1 cellular context compared by ENCODE assay signal in genomic region chr9:95383845-95384244, GRCh38.
TF ChIP-seq lines count a peak whose summit lies in the region.

No MANE protein-coding gene starts in this region.

TF ChIP-seq in H1, 55 proteins besides CTCF, POLR2A, EP300 and RAD21 (continued from another document):
- TF ChIP-seq CBX5 (IDR thresholded peaks at IDR 0.05; ENCODE audit: low read depth, low read length) (no peak), TEAD4 (IDR thresholded peaks at IDR 0.05; ENCODE audit: low read depth, low read length) (no peak), ASH2L (IDR thresholded peaks at IDR 0.05; ENCODE audit: low read length) (no peak), RBBP5 (IDR thresholded peaks at IDR 0.05; ENCODE audit: borderline replicate concordance, low read depth, low read length) (no peak), SAP30 (IDR thresholded peaks at IDR 0.05; ENCODE audit: insufficient read depth, insufficient replicate concordance, low read length) (no peak), POLR2AphosphoS5 (IDR thresholded peaks at IDR 0.05; ENCODE audit: low read depth, low read length) (no peak), JUND (IDR thresholded peaks at IDR 0.05; ENCODE audit: low read length) (no peak), MAX (IDR thresholded peaks at IDR 0.05) (no peak), SIX5 (IDR thresholded peaks at IDR 0.05; ENCODE audit: low read depth, low read length) (no peak), BCL11A (IDR thresholded peaks at IDR 0.05; ENCODE audit: low read depth in 2 of 2, low read length in 2 of 2) (no peak), CHD1 (IDR thresholded peaks at IDR 0.05; ENCODE audit: low read depth, low read length) (no peak), TAF7 (optimal IDR thresholded peaks at IDR 0.05; ENCODE audit: borderline replicate concordance, low read depth, low read length) (no peak), CHD2 (IDR thresholded peaks at IDR 0.05; ENCODE audit: low read length) (no peak), CTBP2 (IDR thresholded peaks at IDR 0.05; ENCODE audit: borderline replicate concordance, insufficient read depth, insufficient read length, low read length) (no peak), RNF2 (IDR thresholded peaks at IDR 0.05; ENCODE audit: borderline replicate concordance, low read depth, low read length, missing control alignments, poor library complexity, severe bottlenecking) (no peak)
